Comparison of ENCODE assay signal across 1 cellular context in the genomic region with DNA sequence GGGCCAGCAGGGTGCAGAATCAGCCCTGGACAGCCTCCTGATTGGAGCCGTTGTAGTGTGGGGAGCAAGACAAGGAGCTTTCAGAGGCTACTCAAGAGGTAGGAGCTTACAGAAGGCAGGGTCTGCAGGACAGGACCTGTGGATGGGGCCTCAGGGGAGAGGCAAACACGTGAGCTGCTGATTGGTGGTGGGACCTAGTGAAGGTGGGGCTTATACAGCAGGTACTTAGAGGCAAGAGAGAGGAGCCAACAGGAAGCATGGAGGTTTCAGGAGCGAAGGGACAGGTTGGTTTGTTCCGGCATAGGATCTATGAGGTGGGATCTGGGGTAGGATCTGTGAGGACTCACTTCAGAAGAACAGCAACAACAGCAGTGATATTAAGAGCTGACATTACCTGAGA.
TF ChIP-seq lines count a peak whose summit lies in the region.

No MANE protein-coding gene starts in this region.

TF ChIP-seq in K562, 482 proteins besides CTCF, POLR2A, EP300 and RAD21:
- TF ChIP-seq ZNF57 (CRISPR knock-in tag; IDR thresholded peaks at IDR 0.05) (no peak), TEAD2 (tag; IDR thresholded peaks at IDR 0.05) (no peak), ZC3H11A (IDR thresholded peaks at IDR 0.05; ENCODE audit: low read depth, low read length) (no peak), TARDBP (IDR thresholded peaks at IDR 0.05) (no peak), CREBBP (IDR thresholded peaks at IDR 0.05; ENCODE audit: low read depth, low read length) (no peak), GABPB2 (CRISPR knock-in tag; conservative IDR thresholded peaks at IDR 0.05) (no peak), GTF2F1 (IDR thresholded peaks at IDR 0.05; ENCODE audit: low read depth, low read length) (no peak), CXXC5 (CRISPR knock-in tag; IDR thresholded peaks at IDR 0.05) (no peak), STAT5B (CRISPR knock-in tag; IDR thresholded peaks at IDR 0.05) (no peak), TAF7 (tag; IDR thresholded peaks at IDR 0.05) (no peak), ZKSCAN3 (CRISPR knock-in tag; IDR thresholded peaks at IDR 0.05) (no peak), SMARCC2 (IDR thresholded peaks at IDR 0.05; ENCODE audit: low read depth) (no peak), ARID2 (IDR thresholded peaks at IDR 0.05) (no peak)
- TF ChIP-seq, protein P1, sequence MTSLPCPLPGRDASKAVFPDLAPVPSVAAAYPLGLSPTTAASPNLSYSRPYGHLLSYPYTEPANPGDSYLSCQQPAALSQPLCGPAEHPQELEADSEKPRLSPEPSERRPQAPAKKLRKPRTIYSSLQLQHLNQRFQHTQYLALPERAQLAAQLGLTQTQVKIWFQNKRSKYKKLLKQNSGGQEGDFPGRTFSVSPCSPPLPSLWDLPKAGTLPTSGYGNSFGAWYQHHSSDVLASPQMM (CRISPR knock-in tag; IDR thresholded peaks at IDR 0.05), result no peak
- TF ChIP-seq, protein P2, sequence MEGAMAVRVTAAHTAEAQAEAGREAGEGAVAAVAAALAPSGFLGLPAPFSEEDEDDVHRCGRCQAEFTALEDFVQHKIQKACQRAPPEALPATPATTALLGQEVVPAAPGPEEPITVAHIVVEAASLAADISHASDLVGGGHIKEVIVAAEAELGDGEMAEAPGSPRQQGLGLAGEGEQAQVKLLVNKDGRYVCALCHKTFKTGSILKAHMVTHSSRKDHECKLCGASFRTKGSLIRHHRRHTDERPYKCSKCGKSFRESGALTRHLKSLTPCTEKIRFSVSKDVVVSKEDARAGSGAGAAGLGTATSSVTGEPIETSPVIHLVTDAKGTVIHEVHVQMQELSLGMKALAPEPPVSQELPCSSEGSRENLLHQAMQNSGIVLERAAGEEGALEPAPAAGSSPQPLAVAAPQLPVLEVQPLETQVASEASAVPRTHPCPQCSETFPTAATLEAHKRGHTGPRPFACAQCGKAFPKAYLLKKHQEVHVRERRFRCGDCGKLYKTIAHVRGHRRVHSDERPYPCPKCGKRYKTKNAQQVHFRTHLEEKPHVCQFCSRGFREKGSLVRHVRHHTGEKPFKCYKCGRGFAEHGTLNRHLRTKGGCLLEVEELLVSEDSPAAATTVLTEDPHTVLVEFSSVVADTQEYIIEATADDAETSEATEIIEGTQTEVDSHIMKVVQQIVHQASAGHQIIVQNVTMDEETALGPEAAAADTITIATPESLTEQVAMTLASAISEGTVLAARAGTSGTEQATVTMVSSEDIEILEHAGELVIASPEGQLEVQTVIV (CRISPR knock-in tag; IDR thresholded peaks at IDR 0.05; ENCODE audit: borderline replicate concordance), result no peak
- TF ChIP-seq, protein P3, sequence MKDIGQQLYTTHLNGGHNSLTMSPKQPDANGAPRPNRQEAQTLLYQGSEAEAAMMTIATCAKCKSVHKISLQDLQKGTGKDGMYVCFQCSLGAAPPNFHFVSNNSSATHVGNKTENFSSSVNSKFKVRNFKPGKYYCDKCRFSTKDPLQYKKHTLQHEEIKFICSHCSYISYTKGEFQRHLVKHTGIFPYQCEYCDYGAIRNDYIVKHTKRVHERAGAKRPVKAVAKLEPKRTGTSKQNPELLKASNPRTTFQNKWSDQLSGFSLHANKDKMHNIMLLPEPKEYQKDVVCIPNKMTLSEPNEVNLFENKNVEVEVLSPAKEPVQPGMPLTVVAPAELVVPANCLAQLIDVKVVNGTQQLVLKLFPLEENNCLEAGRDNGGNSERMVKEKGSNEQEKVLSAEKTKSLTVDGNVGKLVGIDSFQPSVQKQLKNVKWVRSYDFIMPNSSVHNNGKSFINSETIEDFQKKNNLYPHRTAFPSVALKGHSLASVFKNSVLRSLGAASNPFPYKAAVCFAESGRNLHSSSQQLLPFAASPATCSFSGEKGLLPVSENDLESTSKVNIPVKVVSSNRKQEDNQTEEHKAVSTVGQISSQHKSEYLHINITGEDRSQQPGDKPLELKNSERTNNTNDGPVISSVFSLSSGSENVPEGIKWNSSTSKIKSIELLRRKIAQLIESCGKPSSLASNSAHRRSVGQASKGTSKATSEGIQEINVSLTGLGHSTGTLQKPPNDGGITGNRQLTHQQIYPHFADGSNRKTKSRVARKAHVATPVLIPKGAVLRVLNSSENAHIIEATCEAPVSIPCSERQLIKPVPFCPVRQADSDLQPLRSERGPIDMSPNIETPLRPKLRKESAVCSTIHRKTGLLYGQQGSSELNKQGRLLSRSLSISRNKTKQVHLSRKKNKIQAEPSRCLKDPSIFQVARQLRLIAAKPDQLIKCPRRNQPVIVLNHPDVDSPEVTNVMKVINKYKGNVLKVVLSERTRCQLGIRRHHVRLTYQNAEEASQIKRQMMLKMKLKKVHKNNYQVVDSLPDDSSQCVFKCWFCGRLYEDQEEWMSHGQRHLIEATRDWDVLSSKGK (CRISPR knock-in tag; IDR thresholded peaks at IDR 0.05), result no peak
- TF ChIP-seq, protein P4, sequence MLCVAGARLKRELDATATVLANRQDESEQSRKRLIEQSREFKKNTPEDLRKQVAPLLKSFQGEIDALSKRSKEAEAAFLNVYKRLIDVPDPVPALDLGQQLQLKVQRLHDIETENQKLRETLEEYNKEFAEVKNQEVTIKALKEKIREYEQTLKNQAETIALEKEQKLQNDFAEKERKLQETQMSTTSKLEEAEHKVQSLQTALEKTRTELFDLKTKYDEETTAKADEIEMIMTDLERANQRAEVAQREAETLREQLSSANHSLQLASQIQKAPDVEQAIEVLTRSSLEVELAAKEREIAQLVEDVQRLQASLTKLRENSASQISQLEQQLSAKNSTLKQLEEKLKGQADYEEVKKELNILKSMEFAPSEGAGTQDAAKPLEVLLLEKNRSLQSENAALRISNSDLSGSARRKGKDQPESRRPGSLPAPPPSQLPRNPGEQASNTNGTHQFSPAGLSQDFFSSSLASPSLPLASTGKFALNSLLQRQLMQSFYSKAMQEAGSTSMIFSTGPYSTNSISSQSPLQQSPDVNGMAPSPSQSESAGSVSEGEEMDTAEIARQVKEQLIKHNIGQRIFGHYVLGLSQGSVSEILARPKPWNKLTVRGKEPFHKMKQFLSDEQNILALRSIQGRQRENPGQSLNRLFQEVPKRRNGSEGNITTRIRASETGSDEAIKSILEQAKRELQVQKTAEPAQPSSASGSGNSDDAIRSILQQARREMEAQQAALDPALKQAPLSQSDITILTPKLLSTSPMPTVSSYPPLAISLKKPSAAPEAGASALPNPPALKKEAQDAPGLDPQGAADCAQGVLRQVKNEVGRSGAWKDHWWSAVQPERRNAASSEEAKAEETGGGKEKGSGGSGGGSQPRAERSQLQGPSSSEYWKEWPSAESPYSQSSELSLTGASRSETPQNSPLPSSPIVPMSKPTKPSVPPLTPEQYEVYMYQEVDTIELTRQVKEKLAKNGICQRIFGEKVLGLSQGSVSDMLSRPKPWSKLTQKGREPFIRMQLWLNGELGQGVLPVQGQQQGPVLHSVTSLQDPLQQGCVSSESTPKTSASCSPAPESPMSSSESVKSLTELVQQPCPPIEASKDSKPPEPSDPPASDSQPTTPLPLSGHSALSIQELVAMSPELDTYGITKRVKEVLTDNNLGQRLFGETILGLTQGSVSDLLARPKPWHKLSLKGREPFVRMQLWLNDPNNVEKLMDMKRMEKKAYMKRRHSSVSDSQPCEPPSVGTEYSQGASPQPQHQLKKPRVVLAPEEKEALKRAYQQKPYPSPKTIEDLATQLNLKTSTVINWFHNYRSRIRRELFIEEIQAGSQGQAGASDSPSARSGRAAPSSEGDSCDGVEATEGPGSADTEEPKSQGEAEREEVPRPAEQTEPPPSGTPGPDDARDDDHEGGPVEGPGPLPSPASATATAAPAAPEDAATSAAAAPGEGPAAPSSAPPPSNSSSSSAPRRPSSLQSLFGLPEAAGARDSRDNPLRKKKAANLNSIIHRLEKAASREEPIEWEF (CRISPR knock-in tag; IDR thresholded peaks at IDR 0.05), result no peak
TF ChIP-seq in K562: peak in this region for 0.
